20 cellular contexts compared by ENCODE assay signal in genomic region chr4:108775921-108776320, GRCh38. TPM values are rescaled to one million over a fixed set of nuclear protein-coding genes. Genes with fewer than 3 reads are reported as not detected.
DNase-seq lines count a peak whose midpoint lies in the region; ATAC-seq, FAIRE-seq and TF ChIP-seq lines count a peak whose summit lies in the region.
"Had no signal": no experiment of that assay in that cellular context is flagged by ENCODE, and none has a peak within 500 bp of the region (broad histone marks: within the 10 kb centered on the region; RNA-seq: fewer than 3 reads in every experiment).

No MANE protein-coding gene starts in this region.

- no peak overlapping the region for H3K27ac Mint-ChIP-seq in activated naive CD8-positive, alpha-beta T cell treated with anti-CD3 and anti-CD28 coated beads, Interleukin-2, amount 50 U/mL, for 24 hours
- H3K27ac Mint-ChIP-seq in activated CD4-positive, alpha-beta T cell treated with anti-CD3 and anti-CD28 coated beads, Interleukin-2, amount 10 ng/mL, durations not matched to agents 7 days and 5 days: no peak overlapping the region
- H3K27ac Mint-ChIP-seq: CD14-positive monocyte; CD4-positive, alpha-beta memory T cell; HFFc6; IgD-negative memory B cell had no signal

- in situ Hi-C loops in HepG2 (cut with HindIII; ENCODE audit: extremely low pct_ligation_motif_present, low pct_unique_long_range_greater_than_20kb): no loop called here
- in situ Hi-C loops in K562 (cut with MboI): no loop called here

- intact Hi-C loops in HepG2 (cut with micrococcal nuclease; ENCODE audit: unreplicated experiment): no loop called here
- intact Hi-C loops in right lobe of liver (cut with DNase I): no loop called here
- intact Hi-C loops in K562 (cut with micrococcal nuclease): no loop called here
- intact Hi-C loops in psoas muscle (cut with DNase I): no loop called here

- BruUV-seq in HepG2 (replicated peaks; lab: Mats Ljungman, UMichigan) (no TSS peak), K562 (replicated peaks; lab: Mats Ljungman, UMichigan) (no TSS peak)

- no peaks in the 10 kb centered on the region for H3K79me2 ChIP-seq in HepG2 (ENCODE audit: insufficient read depth, low read length)
- H3K79me2 ChIP-seq in K562 (ENCODE audit: control insufficient read depth, insufficient read depth, low read length): no peaks in the 10 kb centered on the region

- TF ChIP-seq RAD21 in HepG2 (CRISPR knock-in tag; IDR thresholded peaks at IDR 0.05) (no peak), K562 (CRISPR knock-in tag; conservative IDR thresholded peaks at IDR 0.05 in 1 of 2, IDR thresholded peaks at IDR 0.05 in 1 of 2) (no peak)

- no peak overlapping the region for H3K4me3 ChIP-seq in HepG2 (replicated peaks in 1 of 3; ENCODE audit: insufficient read depth in 1 of 3, low read depth in 2 of 3, low read length in 3 of 3)
- H3K4me3 ChIP-seq in right lobe of liver: no peak overlapping the region
- no peak overlapping the region for H3K4me3 ChIP-seq in K562
- no peak overlapping the region for H3K4me3 ChIP-seq in psoas muscle
- H3K4me3 ChIP-seq: BLaER1 had no signal

- no peaks in the 10 kb centered on the region for H3K9me3 ChIP-seq in HepG2 (ENCODE audit: low read length)
- no peaks in the 10 kb centered on the region for H3K9me3 ChIP-seq in right lobe of liver
- no peaks in the 10 kb centered on the region for H3K9me3 ChIP-seq in K562 (replicated peaks; ENCODE audit: control insufficient read depth, insufficient read depth, low read depth, low read length)
- no peaks in the 10 kb centered on the region for H3K9me3 ChIP-seq in psoas muscle
- H3K9me3 ChIP-seq: BLaER1 had no signal

- no peak overlapping the region for H3K27ac ChIP-seq in HepG2 (ENCODE audit: extremely low read length, insufficient read depth, low read length)
- no peak overlapping the region for H3K27ac ChIP-seq in right lobe of liver
- H3K27ac ChIP-seq in K562 (ENCODE audit: extremely low read depth, low read depth, low read length): no peak overlapping the region
- H3K27ac ChIP-seq in psoas muscle: no peak overlapping the region
- H3K27ac ChIP-seq: BLaER1 had no signal

- H3K9ac ChIP-seq in HepG2 (ENCODE audit: insufficient read depth, low read depth, low read length) (no peak overlapping the region), K562 (ENCODE audit: insufficient read depth in 1 of 2, low read depth in 2 of 2, low read length in 2 of 2) (no peak overlapping the region)
- H3K9ac ChIP-seq: BLaER1 had no signal

- ATAC-seq in HepG2 (no peak), right lobe of liver (no peak), K562 (no peak), psoas muscle (no peak)
- no peak for ATAC-seq in activated naive CD8-positive, alpha-beta T cell treated with anti-CD3 and anti-CD28 coated beads, Interleukin-2, amount 50 U/mL, for 24 hours
- ATAC-seq: HCT116 had no signal

- H3K9me3 Mint-ChIP-seq in activated naive CD8-positive, alpha-beta T cell treated with anti-CD3 and anti-CD28 coated beads, Interleukin-2, amount 50 U/mL, for 24 hours: no peaks in the 10 kb centered on the region
- H3K9me3 Mint-ChIP-seq in activated CD4-positive, alpha-beta T cell treated with anti-CD3 and anti-CD28 coated beads, Interleukin-2, amount 10 ng/mL, durations not matched to agents 7 days and 5 days: no peaks in the 10 kb centered on the region
- H3K9me3 Mint-ChIP-seq: HFFc6 had no signal

- H2AFZ ChIP-seq in HepG2 (ENCODE audit: low read length): no peak overlapping the region
- no peak overlapping the region for H2AFZ ChIP-seq in K562 (ENCODE audit: low read depth, low read length)

- H3K4me1 ChIP-seq in HepG2 (ENCODE audit: insufficient read depth, low read length): no peaks in the 10 kb centered on the region
- peaks cover 0 to 34% (median 6%) of the 10 kb centered on the region in 4 donors for H3K4me1 ChIP-seq in right lobe of liver
- no peaks in the 10 kb centered on the region for H3K4me1 ChIP-seq in K562 (replicated peaks in 1 of 2; ENCODE audit: control insufficient read depth in 2 of 2, insufficient read depth in 2 of 2, low read length in 2 of 2)
- H3K4me1 ChIP-seq in psoas muscle: peaks cover 9% of the 10 kb centered on the region
- H3K4me1 ChIP-seq: BLaER1 had no signal

- H3K4me1 Mint-ChIP-seq in activated naive CD8-positive, alpha-beta T cell treated with anti-CD3 and anti-CD28 coated beads, Interleukin-2, amount 50 U/mL, for 24 hours: no peaks in the 10 kb centered on the region
- H3K4me1 Mint-ChIP-seq in activated CD4-positive, alpha-beta T cell treated with anti-CD3 and anti-CD28 coated beads, Interleukin-2, amount 10 ng/mL, durations not matched to agents 7 days and 5 days: no peaks in the 10 kb centered on the region
- H3K4me1 Mint-ChIP-seq: CD14-positive monocyte, IgD-negative memory B cell had no signal

- no peak overlapping the region for H3K4me2 ChIP-seq in HepG2 (ENCODE audit: low read depth, low read length)
- H3K4me2 ChIP-seq in K562 (ENCODE audit: insufficient read depth, low read length): no peak overlapping the region
- H3K4me2 ChIP-seq: BLaER1 had no signal

- H3K36me3 ChIP-seq in HepG2 (replicated peaks in 1 of 2; ENCODE audit: control insufficient read depth in 1 of 2, insufficient read depth in 2 of 2, low read length in 2 of 2) (no peaks in the 10 kb centered on the region), right lobe of liver (no peaks in the 10 kb centered on the region), K562 (ENCODE audit: control insufficient read depth, insufficient read depth, low read length) (no peaks in the 10 kb centered on the region), psoas muscle (ENCODE audit: insufficient read depth in 1 of 2, low read depth in 1 of 2) (no peaks in the 10 kb centered on the region)
- H3K36me3 ChIP-seq: BLaER1 had no signal

- FAIRE-seq in HepG2 (lab: Jason Lieb, UNC): no peak
- no peak for FAIRE-seq in K562 (lab: Jason Lieb, UNC)
- FAIRE-seq: GM12892, HTR-8/SVneo had no signal

- DNase-seq in HepG2 (ENCODE audit: low spot score) (no peak), right lobe of liver (no peak), K562 (ENCODE audit: extremely low read depth in 1 of 4, low spot score in 3 of 4) (peak in 1 of 4 experiments; percentile 12), iPS-NIHi7 (ENCODE audit: extremely low spot score) (peak; percentile 35), psoas muscle (no peak)
- no peak for DNase-seq in activated naive CD8-positive, alpha-beta T cell treated with anti-CD3 and anti-CD28 coated beads, Interleukin-2, amount 50 U/mL, for 24 hours
- DNase-seq in activated CD4-positive, alpha-beta T cell treated with anti-CD3 and anti-CD28 coated beads, Interleukin-2, amount 10 ng/mL, durations not matched to agents 7 days and 5 days: no peak
- DNase-seq: 8988T; CD4-positive, alpha-beta memory T cell; DMS153; DMS79; GDM1; HFFc6 had no signal

- H4K20me1 ChIP-seq in HepG2 (ENCODE audit: insufficient read depth, low read length) (no peaks in the 10 kb centered on the region), K562 (replicated peaks; ENCODE audit: control insufficient read depth, insufficient read depth, low read length) (no peaks in the 10 kb centered on the region)
- H4K20me1 ChIP-seq: BLaER1 had no signal

- no peak for TF ChIP-seq CTCF in HepG2 (CRISPR knock-in tag; IDR thresholded peaks at IDR 0.05)
- TF ChIP-seq CTCF in right lobe of liver (IDR thresholded peaks at IDR 0.05): no peak
- TF ChIP-seq CTCF in K562 (IDR thresholded peaks at IDR 0.05 in 2 of 3, conservative IDR thresholded peaks at IDR 0.05 in 1 of 3; ENCODE audit: insufficient read depth in 2 of 3, low read depth in 1 of 3, low read length in 3 of 3): no peak
- TF ChIP-seq CTCF in psoas muscle (IDR thresholded peaks at IDR 0.05): no peak

- H3K9me1 ChIP-seq in K562 (ENCODE audit: control insufficient read depth, insufficient read depth, low read length): no peaks in the 10 kb centered on the region

- TF ChIP-seq EP300 in HepG2 (IDR thresholded peaks at IDR 0.05; ENCODE audit: low read depth in 2 of 2, low read length in 2 of 2) (no peak), HepG2 (CRISPR knock-in tag; IDR thresholded peaks at IDR 0.05; ENCODE audit: borderline replicate concordance) (no peak), K562 (IDR thresholded peaks at IDR 0.05; ENCODE audit: low read length) (no peak)

- POLR2A ChIA-PET in HepG2 (lab: Yijun Ruan, JAX) (no interaction called here), K562 (lab: Yijun Ruan, JAX) (no interaction called here)
- POLR2A ChIA-PET in activated CD4-positive, alpha-beta T cell treated with anti-CD3 and anti-CD28 coated beads, Interleukin-2, amount 10 ng/mL, durations not matched to agents 7 days and 5 days (lab: Charles Lee): no interaction called here

- H3K4me3 Mint-ChIP-seq in activated naive CD8-positive, alpha-beta T cell treated with anti-CD3 and anti-CD28 coated beads, Interleukin-2, amount 50 U/mL, for 24 hours: no peak overlapping the region
- H3K4me3 Mint-ChIP-seq in activated CD4-positive, alpha-beta T cell treated with anti-CD3 and anti-CD28 coated beads, Interleukin-2, amount 10 ng/mL, durations not matched to agents 7 days and 5 days: no peak overlapping the region
- H3K4me3 Mint-ChIP-seq: CD4-positive, alpha-beta memory T cell; HFFc6; IgD-negative memory B cell had no signal

- TF ChIP-seq POLR2A in HepG2 (IDR thresholded peaks at IDR 0.05; ENCODE audit: insufficient read depth in 1 of 2, low read depth in 2 of 2, low read length in 2 of 2): no peak
- no peak for TF ChIP-seq POLR2A in right lobe of liver (IDR thresholded peaks at IDR 0.05)
- TF ChIP-seq POLR2A in K562 (conservative IDR thresholded peaks at IDR 0.05): no peak

- H3K27me3 ChIP-seq in HepG2 (ENCODE audit: control insufficient read depth in 1 of 2, insufficient read depth in 2 of 2, low read length in 2 of 2): no peaks in the 10 kb centered on the region
- H3K27me3 ChIP-seq in right lobe of liver: no peaks in the 10 kb centered on the region
- peaks cover 11 to 29% of the 10 kb centered on the region in 2 experiments for H3K27me3 ChIP-seq in K562 (ENCODE audit: control insufficient read depth in 2 of 2, insufficient read depth in 2 of 2, low read length in 2 of 2)
- H3K27me3 ChIP-seq in psoas muscle (ENCODE audit: insufficient read depth in 3 of 3, low read length in 2 of 3): no peaks in the 10 kb centered on the region
- H3K27me3 ChIP-seq: BLaER1 had no signal

- WGBS in HepG2 (ENCODE audit: low lambda C conversion rate): 77% methylated on average over 5 of the region's 5 CpGs
- WGBS in right lobe of liver (ENCODE audit: insufficient coverage, low coverage, low lambda C conversion rate, missing lambda C conversion rate): 59% methylated on average over 5 of the region's 5 CpGs
- WGBS in K562 (ENCODE audit: insufficient coverage, low coverage, missing lambda C conversion rate): 0% methylated on average over 5 of the region's 5 CpGs
- 88 to 94% (median 88%) methylated on average over 5 of the region's 5 CpGs for WGBS in psoas muscle, 3 donors

- H3K27me3 Mint-ChIP-seq in activated naive CD8-positive, alpha-beta T cell treated with anti-CD3 and anti-CD28 coated beads, Interleukin-2, amount 50 U/mL, for 24 hours: peaks cover 9% of the 10 kb centered on the region
- peaks cover 14% of the 10 kb centered on the region for H3K27me3 Mint-ChIP-seq in activated CD4-positive, alpha-beta T cell treated with anti-CD3 and anti-CD28 coated beads, Interleukin-2, amount 10 ng/mL, durations not matched to agents 7 days and 5 days

- CTCF ChIA-PET in HepG2 (lab: Yijun Ruan, JAX; ENCODE audit: low intra/inter-chr PET ratio, low total read pairs): no interaction called here
- CTCF ChIA-PET in K562 (lab: Yijun Ruan, JAX; ENCODE audit: low intra/inter-chr PET ratio): no interaction called here
- CTCF ChIA-PET in activated CD4-positive, alpha-beta T cell treated with anti-CD3 and anti-CD28 coated beads, Interleukin-2, amount 10 ng/mL, durations not matched to agents 7 days and 5 days (lab: Charles Lee): no interaction called here

- H3K36me3 Mint-ChIP-seq in activated naive CD8-positive, alpha-beta T cell treated with anti-CD3 and anti-CD28 coated beads, Interleukin-2, amount 50 U/mL, for 24 hours (ENCODE audit: low read depth): no peaks in the 10 kb centered on the region
- H3K36me3 Mint-ChIP-seq in activated CD4-positive, alpha-beta T cell treated with anti-CD3 and anti-CD28 coated beads, Interleukin-2, amount 10 ng/mL, durations not matched to agents 7 days and 5 days (ENCODE audit: low read depth): no peaks in the 10 kb centered on the region
- H3K36me3 Mint-ChIP-seq: CD14-positive monocyte; CD4-positive, alpha-beta memory T cell; IgD-negative memory B cell had no signal

RNA-seq across cellular contexts. Expression of gene ETNPPL, which starts 13.1 kb away (rescaled TPM):
- total RNA-seq in HepG2 (2016; rRNA removed; fragmentation: Illumina TruSeq; extraction: Trizol): 6.0 and 10.2 TPM in 2 replicates
- 3.0 and 4.4 TPM in 2 replicates for total RNA-seq in HepG2 (2016; cell fraction: cytosol; rRNA removed; fragmentation: Illumina TruSeq; extraction: Trizol; ENCODE audit: low read depth)
- 7.5 and 9.8 TPM in 2 replicates for total RNA-seq in HepG2 (2016; cell fraction: insoluble cytoplasmic fraction; rRNA removed; fragmentation: Illumina TruSeq; extraction: Trizol)
- total RNA-seq in HepG2 (2016; cell fraction: membrane; rRNA removed; fragmentation: Illumina TruSeq; extraction: Trizol): 5.9 and 6.0 TPM in 2 replicates
- 5.5 and 6.7 TPM in 2 replicates for total RNA-seq in HepG2 (2016; cell fraction: nucleus; rRNA removed; fragmentation: Illumina TruSeq; extraction: Trizol)
- polyA plus RNA-seq in HepG2 (2011; rRNA removed): 0.86 and 1.4 TPM in 2 replicates
- 0.40 and 0.90 TPM in 2 replicates for polyA plus RNA-seq in HepG2 (2011; cell fraction: cytosol; rRNA removed)
- 0.51 and 1.2 TPM in 2 replicates for polyA plus RNA-seq in HepG2 (2011; cell fraction: nucleus; rRNA removed)
- 0.34 and 0.75 TPM in 2 replicates for polyA plus RNA-seq in HepG2 (2012)
- 1.9 and 2.0 TPM in 2 replicates for polyA plus RNA-seq in HepG2 (2016; cell fraction: cytosol; fragmentation: Illumina TruSeq; extraction: Trizol; ENCODE audit: low read depth)
- 8.9 and 10.3 TPM in 2 replicates for polyA plus RNA-seq in HepG2 (2016; cell fraction: insoluble cytoplasmic fraction; fragmentation: Illumina TruSeq; extraction: Trizol; ENCODE audit: low read depth)
- 3.3 and 4.1 TPM in 2 replicates for polyA plus RNA-seq in HepG2 (2016; cell fraction: membrane; fragmentation: Illumina TruSeq; extraction: Trizol; ENCODE audit: low read depth)
- polyA plus RNA-seq in HepG2 (2016; cell fraction: nucleus; fragmentation: Illumina TruSeq; extraction: Trizol; ENCODE audit: insufficient read depth, low read depth): 5.1 and 6.3 TPM in 2 replicates
- 1.4 and 2.0 TPM in 2 replicates for polyA minus RNA-seq in HepG2 (2011; rRNA and poly(A)+ RNA removed; ENCODE audit: low replicate concordance)
- polyA minus RNA-seq in HepG2 (2011; cell fraction: cytosol; rRNA and poly(A)+ RNA removed): 1.5 TPM in 1 of 2 replicates, not detected in the other
- 2.2 and 3.7 TPM in 2 replicates for polyA minus RNA-seq in HepG2 (2011; cell fraction: nucleus; rRNA and poly(A)+ RNA removed)
- total RNA-seq in right lobe of liver: 100 to 1,000 TPM in 1 of 6 experiments, 10 to 100 TPM in 5; 15.7 to 125 (median 22.5) TPM
- not detected in 2 replicates for total RNA-seq in K562 (2011; cell fraction: chromatin; rRNA removed; ENCODE audit: low replicate concordance)
- not detected in 2 replicates for total RNA-seq in K562 (2011; cell fraction: nucleolus; rRNA removed)
- not detected in 2 replicates for total RNA-seq in K562 (2011; cell fraction: nucleoplasm; rRNA removed)
- 0.14 TPM in 1 of 2 replicates, not detected in the other for total RNA-seq in K562 (2014; rRNA removed)
- not detected in 2 replicates for total RNA-seq in K562 (2014; rRNA removed; fragmentation: Illumina TruSeq; extraction: Trizol)
- total RNA-seq in K562 (2015; rRNA removed; fragmentation: Illumina TruSeq; extraction: Trizol): not detected in 2 replicates
- not detected in 2 replicates for total RNA-seq in K562 (2021)
- not detected in 2 replicates for polyA plus RNA-seq in K562 (2011; rRNA removed)
- polyA plus RNA-seq in K562 (2011; cell fraction: cytosol; rRNA removed): not detected in 2 replicates
- polyA plus RNA-seq in K562 (2011; cell fraction: nucleus; rRNA removed): not detected in 2 replicates
- polyA plus RNA-seq in K562 (2012): not detected in 2 replicates
- polyA plus RNA-seq in K562 (2014; fragmentation: Illumina TruSeq; extraction: Trizol): not detected in 2 replicates
- under 1 TPM in 1 of 2 experiments, not detected in 1; 0.06 TPM for polyA plus RNA-seq in K562 (2014; fragmentation: Nextera tagmentation; extraction: Ambion mirVana)
- polyA plus RNA-seq in K562 (2014; rRNA removed): not detected in 2 replicates
- polyA minus RNA-seq in K562 (2011; rRNA and poly(A)+ RNA removed): not detected in 2 replicates
- polyA minus RNA-seq in K562 (2011; cell fraction: cytosol; rRNA and poly(A)+ RNA removed): not detected in 2 replicates
- not detected in 2 replicates for polyA minus RNA-seq in K562 (2011; cell fraction: nucleus; rRNA and poly(A)+ RNA removed)
- total RNA-seq in activated CD4-positive, alpha-beta T cell treated with anti-CD3 and anti-CD28 coated beads, Interleukin-2, amount 10 ng/mL, durations not matched to agents 7 days and 5 days: not detected
- total RNA-seq in psoas muscle: under 1 TPM; 0.24 to 0.28 (median 0.25) TPM
- polyA plus RNA-seq in psoas muscle: 1 to 10 TPM in 2 of 3 donors, under 1 TPM in 1; 0.44 to 2.1 (median 1.1) TPM
- total RNA-seq: CD4-positive, alpha-beta memory T cell; HFFc6 had no signal
- polyA plus RNA-seq: AG04450; CD14-positive monocyte; CD4-positive, alpha-beta memory T cell; IgD-negative memory B cell had no signal

Comparison
In these comparisons a context has a peak if more than half of its experiments do, and no peak if none do; other contexts are left out.
1. Of the 241 proteins assayed by ChIP-seq in both HepG2 and K562: peak only in HepG2: STAG1; only in K562: none; in both: none; in neither: 240.